8 cellular contexts compared by ENCODE assay signal in the genomic region with DNA sequence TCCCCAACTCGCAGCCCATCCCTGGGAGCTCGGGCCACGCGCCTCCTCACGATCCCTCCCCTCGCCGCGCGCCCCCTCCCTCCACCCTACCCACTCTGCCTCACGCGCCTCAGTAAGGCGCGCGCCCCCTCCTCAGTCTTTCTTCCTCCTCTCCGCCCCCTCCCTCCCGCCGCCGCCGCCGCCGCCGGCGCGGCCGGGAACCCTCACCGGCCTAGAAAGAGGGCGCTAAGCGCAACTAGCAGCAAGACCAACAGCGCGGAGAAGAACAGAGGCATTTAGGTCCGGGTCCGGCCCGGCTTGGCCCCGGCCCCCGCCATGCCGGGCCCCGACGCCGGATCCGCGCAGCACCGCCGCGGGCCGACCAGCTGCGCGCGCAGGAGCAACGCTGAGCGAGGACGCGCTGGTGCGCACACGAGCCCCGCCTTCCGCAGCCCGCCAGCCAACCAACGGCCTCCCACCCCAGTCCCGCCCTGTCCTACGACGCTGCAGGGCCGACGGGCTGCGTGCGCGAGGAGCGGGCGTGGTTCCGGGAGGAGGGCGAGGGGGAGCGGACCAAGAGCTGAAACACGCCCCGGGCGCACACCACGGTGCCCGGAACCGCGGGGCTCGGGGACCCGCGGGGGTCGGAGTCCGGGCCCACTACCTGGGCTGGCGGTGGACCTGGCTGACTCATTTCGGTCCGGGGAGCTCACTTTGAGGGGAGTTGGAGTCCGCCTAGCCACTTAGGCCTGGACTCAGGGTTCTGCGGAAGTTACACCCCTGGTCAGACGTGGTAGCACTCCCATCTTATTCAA. TPM values are rescaled to one million over a fixed set of nuclear protein-coding genes. Genes with fewer than 3 reads are reported as not detected.
DNase-seq lines count a peak whose midpoint lies in the region; ATAC-seq, FAIRE-seq and TF ChIP-seq lines count a peak whose summit lies in the region.

A gene (minus strand): TSS at position 377 of the 794 bp plus-strand sequence. CDS start 102 bp downstream, at position 275.

- H3K4me3 ChIP-seq in SU-DHL-6 (ENCODE audit: insufficient read depth, low read length, poor library complexity, severe bottlenecking): peak within 1 kb of the TSS; percentile 76
- peak within 1 kb of the TSS; percentile 75 to 90 (median 86) for H3K4me3 ChIP-seq in pancreas
- H3K4me3 ChIP-seq in thyroid gland (replicated peaks in 1 of 3): peak within 1 kb of the TSS; percentile 13 to 93 (median 77)

- peak in 1 of 2 donors; percentile 86 for TF ChIP-seq POLR2A in thyroid gland (IDR thresholded peaks at IDR 0.05)

- H3K4me3 Mint-ChIP-seq in activated naive CD8-positive, alpha-beta T cell treated with anti-CD3 and anti-CD28 coated beads, Interleukin-2, amount 10 ng/mL, durations not matched to agents 7 days and 5 days: peak within 1 kb of the TSS; percentile 97

- H3K36me3 Mint-ChIP-seq in activated naive CD8-positive, alpha-beta T cell treated with anti-CD3 and anti-CD28 coated beads, Interleukin-2, amount 10 ng/mL, durations not matched to agents 7 days and 5 days: peaks cover 14% of the 10 kb centered on the region

- no peaks in the 10 kb centered on the region for H3K9me3 Mint-ChIP-seq in activated naive CD8-positive, alpha-beta T cell treated with anti-CD3 and anti-CD28 coated beads, Interleukin-2, amount 10 ng/mL, durations not matched to agents 7 days and 5 days

- H2AFZ ChIP-seq in SU-DHL-6 (ENCODE audit: low read depth, low read length, severe bottlenecking): peak within 1 kb of the TSS; percentile 67

- POLR2A ChIA-PET in GM10248 (lab: Yijun Ruan, JAX): interaction anchor here (0.9 to 1.2 kb wide), 5 partner anchors 17 to 68 kb away, joined by 3 to 5 read pairs (median 3); a partner anchor contains a TSS
- POLR2A ChIA-PET in activated naive CD8-positive, alpha-beta T cell treated with anti-CD3 and anti-CD28 coated beads, Interleukin-2, amount 10 ng/mL, durations not matched to agents 7 days and 5 days (lab: Charles Lee): interaction anchor here (0.5 to 6.6 kb wide), 19 partner anchors 9 to 306 kb away, joined by 3 to 74 read pairs (median 6); a partner anchor contains a TSS

- H3K4me1 ChIP-seq in pancreas (peaks cover 15 to 27% (median 24%) of the 10 kb centered on the region in 3 donors), thyroid gland (peaks cover 19 to 28% of the 10 kb centered on the region in 2 donors)

- WGBS in pancreas, 2 donors: 1% methylated on average over 60 to 89 of the region's 89 CpGs
- 1 to 2% methylated on average over 17 to 40 of the region's 89 CpGs for WGBS in thyroid gland, 2 donors

- H3K27ac ChIP-seq in SU-DHL-6 (ENCODE audit: low read depth, low read length) (peak within 1 kb of the TSS; percentile 66), pancreas (peak within 1 kb of the TSS; percentile 78 to 96 (median 86)), thyroid gland (peak within 1 kb of the TSS; percentile 86 to 89 (median 88))

- peaks cover 30% of the 10 kb centered on the region for H3K4me1 Mint-ChIP-seq in activated naive CD8-positive, alpha-beta T cell treated with anti-CD3 and anti-CD28 coated beads, Interleukin-2, amount 10 ng/mL, durations not matched to agents 7 days and 5 days

- H3K4me2 ChIP-seq in SU-DHL-6 (ENCODE audit: low read depth, low read length, poor library complexity, severe bottlenecking): peak within 1 kb of the TSS; percentile 84

- FAIRE-seq in pancreas (lab: Jason Lieb, UNC): no peak

- CTCF ChIA-PET in GM10248 (lab: Yijun Ruan, JAX): interaction anchor here (0.8 to 5.1 kb wide), 14 partner anchors 10 to 472 kb away, joined by 3 to 43 read pairs (median 4); a partner anchor contains a TSS

- ATAC-seq in HG02623 (IDR thresholded peaks at IDR 0.05; ENCODE audit: unreplicated experiment): peak; percentile 83
- peak; percentile 98 for ATAC-seq in activated naive CD8-positive, alpha-beta T cell treated with anti-CD3 and anti-CD28 coated beads, Interleukin-2, amount 10 ng/mL, durations not matched to agents 7 days and 5 days (ENCODE audit: low read depth)
- peak; percentile 98 for ATAC-seq in Right ventricle myocardium inferior
- ATAC-seq in pancreas: peak; percentile 92 to 96 (median 93)

- no peaks in the 10 kb centered on the region for H3K9me2 ChIP-seq in SU-DHL-6 (replicated peaks; ENCODE audit: insufficient read depth, low read length)

- peak within 1 kb of the TSS; percentile 91 for H3K27ac Mint-ChIP-seq in activated naive CD8-positive, alpha-beta T cell treated with anti-CD3 and anti-CD28 coated beads, Interleukin-2, amount 10 ng/mL, durations not matched to agents 7 days and 5 days

- no peaks in the 10 kb centered on the region for H3K27me3 Mint-ChIP-seq in activated naive CD8-positive, alpha-beta T cell treated with anti-CD3 and anti-CD28 coated beads, Interleukin-2, amount 10 ng/mL, durations not matched to agents 7 days and 5 days

- H3K36me3 ChIP-seq in SU-DHL-6 (ENCODE audit: low read length): peaks cover 24% of the 10 kb centered on the region
- H3K36me3 ChIP-seq in pancreas: peaks cover 6 to 18% (median 9%) of the 10 kb centered on the region in 3 donors
- peaks cover 22 to 29% of the 10 kb centered on the region in 2 donors for H3K36me3 ChIP-seq in thyroid gland

- H3K9me3 ChIP-seq in SU-DHL-6 (ENCODE audit: insufficient read depth, low read length) (no peaks in the 10 kb centered on the region), pancreas (no peaks in the 10 kb centered on the region), thyroid gland (no peaks in the 10 kb centered on the region)

- H3F3A ChIP-seq in SU-DHL-6 (ENCODE audit: insufficient read depth): peaks cover 19% of the 10 kb centered on the region

- H4K20me1 ChIP-seq in SU-DHL-6 (ENCODE audit: low read depth, low read length): peaks cover 7% of the 10 kb centered on the region; the same call in 1 of the 2 replicates

- peaks cover 34% of the 10 kb centered on the region for H3K79me2 ChIP-seq in SU-DHL-6 (ENCODE audit: insufficient read depth, low read length)

- TF ChIP-seq CTCF in GM10248 (IDR thresholded peaks at IDR 0.05; ENCODE audit: control extremely low read depth, extremely low read depth, low read depth, missing control alignments) (no peak), SU-DHL-6 (IDR thresholded peaks at IDR 0.05; ENCODE audit: insufficient read depth, low read length, poor library complexity, severe bottlenecking) (no peak), pancreas (IDR thresholded peaks at IDR 0.05) (no peak), thyroid gland (IDR thresholded peaks at IDR 0.05) (peak in 2 of 6 experiments; percentile 22 to 25)

- peak within 1 kb of the TSS; percentile 85 for H3K9ac ChIP-seq in SU-DHL-6 (ENCODE audit: low read length)

- DNase-seq in GM10248 (ENCODE audit: extremely low spot score) (peak; percentile 99), NCI-H128 (lab: John Stamatoyannopoulos, UW; ENCODE audit: unreplicated experiment) (peak; percentile 64), Right ventricle myocardium inferior (ENCODE audit: missing footprints) (peak; percentile 99), pancreas (peak; percentile 95 to 99 (median 97)), thyroid gland (peak; percentile 96 to 97)
- DNase-seq in activated naive CD8-positive, alpha-beta T cell treated with anti-CD3 and anti-CD28 coated beads, Interleukin-2, amount 10 ng/mL, durations not matched to agents 7 days and 5 days: peak; percentile 94

- H3K27me3 ChIP-seq in SU-DHL-6 (ENCODE audit: low read length): no peaks in the 10 kb centered on the region
- no peaks in the 10 kb centered on the region for H3K27me3 ChIP-seq in pancreas
- H3K27me3 ChIP-seq in thyroid gland: no peaks in the 10 kb centered on the region

- intact Hi-C loops in Right ventricle myocardium inferior (cut with DNase I) (loop anchor here (5.0 kb wide), 2 partner anchors 62 to 307 kb away; a partner anchor contains a TSS), pancreas (cut with DNase I) (no loop called here), thyroid gland (cut with DNase I) (loop anchor here (5.0 kb wide), 1 partner anchor 82 kb away; a partner anchor contains a TSS)

RNA-seq across cellular contexts. Expression of the gene that starts here (rescaled TPM):
- total RNA-seq in activated naive CD8-positive, alpha-beta T cell treated with anti-CD3 and anti-CD28 coated beads, Interleukin-2, amount 10 ng/mL, durations not matched to agents 7 days and 5 days: 100 to 1,000 TPM; 144 to 157 TPM
- total RNA-seq in Right ventricle myocardium inferior (78.6 TPM), pancreas (10 to 100 TPM; 45.5 to 78.9 (median 55.2) TPM), thyroid gland (100 to 1,000 TPM in 3 of 4 donors, 10 to 100 TPM in 1; 96.5 to 153 (median 129) TPM)
- polyA plus RNA-seq in pancreas: 10 to 100 TPM; 22.4 to 25.4 TPM

Comparison
In these comparisons a context has a peak if more than half of its experiments do, and no peak if none do; other contexts are left out.
1. Peak in every context shown above with its lines: DNase-seq, ATAC-seq, H3K4me3 ChIP-seq and H3K27ac ChIP-seq.
2. intact Hi-C loops: an anchor here in Right ventricle myocardium inferior (5.0 kb wide) and thyroid gland (5.0 kb wide); none called in pancreas.